In the genomic region with DNA sequence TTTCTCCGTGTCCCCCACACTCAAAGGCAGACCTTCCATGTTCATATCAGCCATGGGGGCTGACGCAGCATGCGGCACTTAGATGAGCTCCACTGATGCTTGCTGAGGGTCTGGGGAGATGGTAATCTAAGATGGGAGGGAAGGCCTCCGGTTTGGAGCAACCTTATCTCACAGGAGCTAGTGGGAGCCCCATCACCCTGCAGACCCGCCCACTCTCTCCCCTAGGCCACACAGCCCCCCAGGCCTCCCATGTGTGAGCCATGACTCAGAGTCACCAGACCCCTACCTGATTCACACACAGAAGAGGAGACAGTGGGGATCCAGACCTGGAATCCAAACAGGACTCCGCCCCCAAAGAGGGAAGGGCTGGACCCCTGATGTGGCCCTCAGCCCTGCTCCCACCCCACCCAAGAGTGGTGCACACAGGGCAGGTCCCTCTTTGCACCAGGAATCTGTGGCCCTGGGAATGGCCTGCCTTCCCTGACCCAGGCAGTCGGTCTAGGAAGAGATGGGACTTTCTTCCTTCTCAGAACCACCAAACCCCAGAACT, we compare ENCODE assay signal across 17 cellular contexts.
"Had no signal": no experiment of that assay in that cellular context is flagged by ENCODE, and none has a peak within 500 bp of the region (broad histone marks: within the 10 kb centered on the region; RNA-seq: fewer than 3 reads in every experiment).

No MANE protein-coding gene starts in this region.

- ATAC-seq: activated naive CD4-positive, alpha-beta T cell treated with anti-CD3 and anti-CD28 coated beads, Interleukin-2, amount 50 U/mL, for 72 hours; activated T-cell treated with anti-CD3 and anti-CD28 coated beads, Interleukin-2, amount 50 U/mL, for 72 hours; naive thymus-derived CD8-positive, alpha-beta T cell; stimulated activated naive B cell treated with anti-CD40 and anti-IgM and Interleukin-4, amounts not matched to agents 10 μg/mL and 1 μg/mL and 100 μg/mL, for 72 hours had no signal

- H3K4me1 Mint-ChIP-seq: stimulated activated naive B cell treated with anti-CD40 and anti-IgM and Interleukin-4, amounts not matched to agents 10 μg/mL and 1 μg/mL and 100 μg/mL, for 72 hours had no signal

- H3K9me3 ChIP-seq: adrenal gland, lower lobe of right lung, neutrophil, thyroid gland had no signal

- H2AFZ ChIP-seq: parathyroid adenoma had no signal

- H3K4me3 ChIP-seq: adrenal gland, cardiac muscle cell, dorsolateral prefrontal cortex, lower lobe of right lung, thyroid gland had no signal

- H3K27ac Mint-ChIP-seq: activated naive CD4-positive, alpha-beta T cell treated with anti-CD3 and anti-CD28 coated beads, Interleukin-2, amount 50 U/mL, for 72 hours; activated T-cell treated with anti-CD3 and anti-CD28 coated beads, Interleukin-2, amount 50 U/mL, for 72 hours; naive thymus-derived CD8-positive, alpha-beta T cell; stimulated activated naive B cell treated with anti-CD40 and anti-IgM and Interleukin-4, amounts not matched to agents 10 μg/mL and 1 μg/mL and 100 μg/mL, for 72 hours had no signal

- H3K4me3 Mint-ChIP-seq: activated T-cell treated with anti-CD3 and anti-CD28 coated beads, Interleukin-2, amount 50 U/mL, for 72 hours; naive thymus-derived CD8-positive, alpha-beta T cell; stimulated activated naive B cell treated with anti-CD40 and anti-IgM and Interleukin-4, amounts not matched to agents 10 μg/mL and 1 μg/mL and 100 μg/mL, for 72 hours had no signal

- H3K36me3 Mint-ChIP-seq: stimulated activated naive B cell treated with anti-CD40 and anti-IgM and Interleukin-4, amounts not matched to agents 10 μg/mL and 1 μg/mL and 100 μg/mL, for 72 hours had no signal

- DNase-seq: activated CD4-positive, alpha-beta T cell treated with anti-CD3 and anti-CD28 coated beads for 1 hour; activated CD8-positive, alpha-beta memory T cell treated with anti-CD3 and anti-CD28 coated beads for 24 hours; activated gamma-delta T cell treated with Interleukin-2 at 50 U/mL for 16 hours; activated T-cell treated with anti-CD3 and anti-CD28 coated beads, Interleukin-2, amount 50 U/mL, for 72 hours; adrenal gland; erythroblast; lower lobe of right lung; stimulated activated naive B cell treated with anti-CD40 and anti-IgM and Interleukin-4, amounts not matched to agents 10 μg/mL and 1 μg/mL and 100 μg/mL, for 72 hours; T-helper 2 cell; thyroid gland; WERI-Rb-1 had no signal

- H3K36me3 ChIP-seq: adrenal gland, cardiac muscle cell, lower lobe of right lung, neutrophil, thyroid gland, WERI-Rb-1 had no signal

- H3K27me3 ChIP-seq: adrenal gland, cardiac muscle cell, dorsolateral prefrontal cortex, thyroid gland had no signal

- H3K27ac ChIP-seq: adrenal gland, cardiac muscle cell, lower lobe of right lung, neutrophil, parathyroid adenoma, thyroid gland, WERI-Rb-1 had no signal

- H3K79me2 ChIP-seq: parathyroid adenoma had no signal

- H3K4me1 ChIP-seq: adrenal gland, lower lobe of right lung, parathyroid adenoma, thyroid gland had no signal
